1 cellular context compared by ENCODE assay signal in genomic region chr6:157460182-157460999, GRCh38.
TF ChIP-seq lines count a peak whose summit lies in the region.

No MANE protein-coding gene starts in this region.

TF ChIP-seq in WTC11, 78 proteins besides CTCF, POLR2A, EP300 and RAD21 (continued from another document):
- TF ChIP-seq, protein P1, sequence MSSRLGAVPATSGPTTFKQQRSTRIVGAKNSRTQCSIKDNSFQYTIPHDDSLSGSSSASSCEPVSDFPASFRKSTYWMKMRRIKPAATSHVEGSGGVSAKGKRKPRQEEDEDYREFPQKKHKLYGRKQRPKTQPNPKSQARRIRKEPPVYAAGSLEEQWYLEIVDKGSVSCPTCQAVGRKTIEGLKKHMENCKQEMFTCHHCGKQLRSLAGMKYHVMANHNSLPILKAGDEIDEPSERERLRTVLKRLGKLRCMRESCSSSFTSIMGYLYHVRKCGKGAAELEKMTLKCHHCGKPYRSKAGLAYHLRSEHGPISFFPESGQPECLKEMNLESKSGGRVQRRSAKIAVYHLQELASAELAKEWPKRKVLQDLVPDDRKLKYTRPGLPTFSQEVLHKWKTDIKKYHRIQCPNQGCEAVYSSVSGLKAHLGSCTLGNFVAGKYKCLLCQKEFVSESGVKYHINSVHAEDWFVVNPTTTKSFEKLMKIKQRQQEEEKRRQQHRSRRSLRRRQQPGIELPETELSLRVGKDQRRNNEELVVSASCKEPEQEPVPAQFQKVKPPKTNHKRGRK (CRISPR knock-in tag; IDR thresholded peaks at IDR 0.05; ENCODE audit: borderline replicate concordance) = no peak
- TF ChIP-seq ZNF416 (CRISPR knock-in tag; IDR thresholded peaks at IDR 0.05) = no peak
- TF ChIP-seq NFE2L1 (CRISPR knock-in tag; IDR thresholded peaks at IDR 0.05) = no peak
